In the genomic region with DNA sequence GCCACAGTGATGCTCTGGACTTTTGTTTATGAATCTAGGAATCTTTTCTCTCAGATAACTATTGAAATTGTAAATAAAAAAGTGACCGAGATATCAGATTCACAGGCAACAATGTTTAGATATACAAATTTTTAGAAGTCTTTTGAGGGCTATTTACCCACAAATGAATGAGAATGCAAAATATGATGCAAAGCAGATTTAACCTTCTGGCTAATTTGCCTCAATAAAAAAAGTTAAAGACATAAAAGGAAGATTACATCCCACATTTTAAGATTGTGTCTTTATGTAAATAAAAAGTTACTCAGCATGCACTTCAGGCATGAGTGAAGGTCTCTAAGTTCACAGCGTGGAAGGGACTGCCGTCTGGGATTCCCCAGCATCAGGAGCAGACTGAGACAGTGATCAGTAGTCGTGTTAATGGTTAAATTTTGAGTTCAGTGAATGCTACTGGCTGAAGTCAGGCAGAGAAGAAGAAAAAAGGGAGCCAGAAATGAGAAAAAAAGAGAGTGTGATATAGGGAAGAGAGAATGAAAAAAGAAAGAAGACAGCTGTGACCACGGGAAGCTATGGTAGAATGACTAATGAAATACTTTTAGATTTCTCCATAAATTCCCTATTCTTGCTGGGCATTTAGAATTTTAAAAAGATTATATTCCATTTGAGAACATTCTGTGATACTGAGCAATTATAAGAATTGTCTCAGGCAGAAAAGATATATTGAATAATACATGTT, we compare ENCODE assay signal across 1 cellular context.
TF ChIP-seq lines count a peak whose summit lies in the region.

No MANE protein-coding gene starts in this region.

TF ChIP-seq in GM23338, 12 proteins besides CTCF, POLR2A, EP300 and RAD21 (continued from another document):
- TF ChIP-seq ZNF462 (CRISPR knock-in tag; IDR thresholded peaks at IDR 0.05) (no peak), ZNF114 (CRISPR knock-in tag; IDR thresholded peaks at IDR 0.05) (no peak), POLR2AphosphoS5 (IDR thresholded peaks at IDR 0.05; ENCODE audit: low read depth) (no peak), ZNF331 (CRISPR knock-in tag; IDR thresholded peaks at IDR 0.05; ENCODE audit: low read depth) (no peak), EZH2 (IDR thresholded peaks at IDR 0.05; ENCODE audit: low read depth, unreplicated experiment) (no peak), JUNB (IDR thresholded peaks at IDR 0.05; ENCODE audit: unreplicated experiment) (no peak)
- TF ChIP-seq, protein P1, sequence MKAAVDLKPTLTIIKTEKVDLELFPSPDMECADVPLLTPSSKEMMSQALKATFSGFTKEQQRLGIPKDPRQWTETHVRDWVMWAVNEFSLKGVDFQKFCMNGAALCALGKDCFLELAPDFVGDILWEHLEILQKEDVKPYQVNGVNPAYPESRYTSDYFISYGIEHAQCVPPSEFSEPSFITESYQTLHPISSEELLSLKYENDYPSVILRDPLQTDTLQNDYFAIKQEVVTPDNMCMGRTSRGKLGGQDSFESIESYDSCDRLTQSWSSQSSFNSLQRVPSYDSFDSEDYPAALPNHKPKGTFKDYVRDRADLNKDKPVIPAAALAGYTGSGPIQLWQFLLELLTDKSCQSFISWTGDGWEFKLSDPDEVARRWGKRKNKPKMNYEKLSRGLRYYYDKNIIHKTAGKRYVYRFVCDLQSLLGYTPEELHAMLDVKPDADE (IDR thresholded peaks at IDR 0.05) = no peak
- TF ChIP-seq, protein P2, sequence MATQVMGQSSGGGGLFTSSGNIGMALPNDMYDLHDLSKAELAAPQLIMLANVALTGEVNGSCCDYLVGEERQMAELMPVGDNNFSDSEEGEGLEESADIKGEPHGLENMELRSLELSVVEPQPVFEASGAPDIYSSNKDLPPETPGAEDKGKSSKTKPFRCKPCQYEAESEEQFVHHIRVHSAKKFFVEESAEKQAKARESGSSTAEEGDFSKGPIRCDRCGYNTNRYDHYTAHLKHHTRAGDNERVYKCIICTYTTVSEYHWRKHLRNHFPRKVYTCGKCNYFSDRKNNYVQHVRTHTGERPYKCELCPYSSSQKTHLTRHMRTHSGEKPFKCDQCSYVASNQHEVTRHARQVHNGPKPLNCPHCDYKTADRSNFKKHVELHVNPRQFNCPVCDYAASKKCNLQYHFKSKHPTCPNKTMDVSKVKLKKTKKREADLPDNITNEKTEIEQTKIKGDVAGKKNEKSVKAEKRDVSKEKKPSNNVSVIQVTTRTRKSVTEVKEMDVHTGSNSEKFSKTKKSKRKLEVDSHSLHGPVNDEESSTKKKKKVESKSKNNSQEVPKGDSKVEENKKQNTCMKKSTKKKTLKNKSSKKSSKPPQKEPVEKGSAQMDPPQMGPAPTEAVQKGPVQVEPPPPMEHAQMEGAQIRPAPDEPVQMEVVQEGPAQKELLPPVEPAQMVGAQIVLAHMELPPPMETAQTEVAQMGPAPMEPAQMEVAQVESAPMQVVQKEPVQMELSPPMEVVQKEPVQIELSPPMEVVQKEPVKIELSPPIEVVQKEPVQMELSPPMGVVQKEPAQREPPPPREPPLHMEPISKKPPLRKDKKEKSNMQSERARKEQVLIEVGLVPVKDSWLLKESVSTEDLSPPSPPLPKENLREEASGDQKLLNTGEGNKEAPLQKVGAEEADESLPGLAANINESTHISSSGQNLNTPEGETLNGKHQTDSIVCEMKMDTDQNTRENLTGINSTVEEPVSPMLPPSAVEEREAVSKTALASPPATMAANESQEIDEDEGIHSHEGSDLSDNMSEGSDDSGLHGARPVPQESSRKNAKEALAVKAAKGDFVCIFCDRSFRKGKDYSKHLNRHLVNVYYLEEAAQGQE (IDR thresholded peaks at IDR 0.05; ENCODE audit: unreplicated experiment) = no peak
